8 cellular contexts compared by ENCODE assay signal in genomic region chr15:62060116-62060895, GRCh38. TPM values are rescaled to one million over a fixed set of nuclear protein-coding genes. Genes with fewer than 3 reads are reported as not detected.
DNase-seq lines count a peak whose midpoint lies in the region; ATAC-seq and TF ChIP-seq lines count a peak whose summit lies in the region.

Gene VPS13C (minus strand): TSS chr15:62060447. CDS start chr15:62060374, 73 bp downstream.

- no peaks in the 10 kb centered on the region for H3K9me3 ChIP-seq in liver (ENCODE audit: control insufficient read depth in 4 of 4, low read length in 3 of 4)

- peak within 1 kb of the TSS; percentile 94 to 97 for H3K27ac ChIP-seq in liver (ENCODE audit: low read depth in 1 of 2, low read length in 2 of 2)

- under 1% methylated on average over 73 of the region's 73 CpGs for WGBS in liver

- H3K4me3 ChIP-seq in liver (ENCODE audit: low read depth in 1 of 3, low read length in 3 of 3) = peak within 1 kb of the TSS; percentile 80 to 93 (median 84)

- TF ChIP-seq CTCF in CD14-positive monocyte (IDR thresholded peaks at IDR 0.05) (peak; percentile 84), liver (IDR thresholded peaks at IDR 0.05; ENCODE audit: low read depth, low read length, missing input control) (peak; percentile 78)

- peaks cover 0 to 4% (median 0%) of the 10 kb centered on the region in 7 donors for H3K9me3 Mint-ChIP-seq in CD14-positive monocyte
- no peaks in the 10 kb centered on the region for H3K9me3 Mint-ChIP-seq in dendritic cell treated with granulocyte-macrophage colony-stimulating factor and Interleukin-4, amounts not matched to agents 40 ng/mL and 50 ng/mL, for 4 days

- H3K4me3 Mint-ChIP-seq in CD14-positive monocyte = peak within 1 kb of the TSS; percentile 96 to 98
- peak within 1 kb of the TSS; percentile 93 for H3K4me3 Mint-ChIP-seq in dendritic cell treated with granulocyte-macrophage colony-stimulating factor and Interleukin-4, amounts not matched to agents 40 ng/mL and 50 ng/mL, for 4 days

- H3K27me3 Mint-ChIP-seq in CD14-positive monocyte (ENCODE audit: low read depth in 3 of 3) = peaks cover 36 to 42% (median 38%) of the 10 kb centered on the region in 3 donors
- H3K27me3 Mint-ChIP-seq in dendritic cell treated with granulocyte-macrophage colony-stimulating factor and Interleukin-4, amounts not matched to agents 40 ng/mL and 50 ng/mL, for 4 days = peaks cover 32% of the 10 kb centered on the region

- H3K36me3 ChIP-seq in liver (ENCODE audit: control insufficient read depth in 4 of 4, insufficient read depth in 3 of 4, low read depth in 1 of 4, low read length in 3 of 4) = no peaks in the 10 kb centered on the region

- peak; percentile 34 to 67 for TF ChIP-seq RAD21 in liver (IDR thresholded peaks at IDR 0.05)

- peaks cover 0 to 15% (median 2%) of the 10 kb centered on the region in 4 donors for H3K4me1 ChIP-seq in liver (ENCODE audit: control insufficient read depth in 4 of 4, insufficient read depth in 4 of 4, low read length in 3 of 4)

- peaks cover 3 to 9% of the 10 kb centered on the region in 2 donors for H3K36me3 Mint-ChIP-seq in CD14-positive monocyte
- peaks cover 20% of the 10 kb centered on the region for H3K36me3 Mint-ChIP-seq in dendritic cell treated with granulocyte-macrophage colony-stimulating factor and Interleukin-4, amounts not matched to agents 40 ng/mL and 50 ng/mL, for 4 days (ENCODE audit: low read depth)

- H3K27ac Mint-ChIP-seq in CD14-positive monocyte = peak within 1 kb of the TSS; percentile 93 to 98 (median 96)
- H3K27ac Mint-ChIP-seq in dendritic cell treated with granulocyte-macrophage colony-stimulating factor and Interleukin-4, amounts not matched to agents 40 ng/mL and 50 ng/mL, for 4 days = peak within 1 kb of the TSS; percentile 95

- DNase-seq in CD14-positive monocyte (ENCODE audit: low spot score) = peak; percentile 94
- peak; percentile 94 for DNase-seq in NCI-H748 (lab: John Stamatoyannopoulos, UW; ENCODE audit: unreplicated experiment)
- DNase-seq in activated CD4-positive, alpha-beta T cell treated with anti-CD3 and anti-CD28 coated beads, Interleukin-2, amount 50 U/mL, for 24 hours (ENCODE audit: low read depth in 1 of 2, low spot score in 1 of 2) = peak; percentile 73 to 84
- peak; percentile 91 for DNase-seq in stimulated activated CD4-positive, alpha-beta T cell treated with anti-CD3 and anti-CD28 coated beads, Interleukin-4, amount 100 ng/mL, for 24 hours

- no peaks in the 10 kb centered on the region for H3K27me3 ChIP-seq in liver (ENCODE audit: control insufficient read depth in 4 of 4, insufficient read depth in 4 of 4, low read length in 3 of 4)

- peaks cover 35% of the 10 kb centered on the region for H3K4me1 Mint-ChIP-seq in CD14-positive monocyte
- H3K4me1 Mint-ChIP-seq in dendritic cell treated with granulocyte-macrophage colony-stimulating factor and Interleukin-4, amounts not matched to agents 40 ng/mL and 50 ng/mL, for 4 days (ENCODE audit: low read depth) = peaks cover 48% of the 10 kb centered on the region

- peak within 1 kb of the TSS; percentile 79 to 92 for H3K9ac ChIP-seq in liver (ENCODE audit: low read depth in 1 of 2, low read length in 2 of 2)

- intact Hi-C loops in CD14-positive monocyte (cut with micrococcal nuclease) = no loop called here
- intact Hi-C loops in dendritic cell treated with granulocyte-macrophage colony-stimulating factor and Interleukin-4, amounts not matched to agents 40 ng/mL and 50 ng/mL, for 4 days (cut with micrococcal nuclease) = no loop called here

- ATAC-seq in GM19328 (IDR thresholded peaks at IDR 0.05; ENCODE audit: unreplicated experiment) (peak; percentile 89), HG03520 (IDR thresholded peaks at IDR 0.05; ENCODE audit: unreplicated experiment) (peak; percentile 80)

TF ChIP-seq in liver, 16 proteins besides CTCF, POLR2A, EP300 and RAD21:
- TF ChIP-seq YY1 (IDR thresholded peaks at IDR 0.05) (peak; percentile 8), EGR1 (IDR thresholded peaks at IDR 0.05; ENCODE audit: low read depth in 2 of 2) (peak; percentile 62 to 85), GABPA (IDR thresholded peaks at IDR 0.05 in 1 of 2, conservative IDR thresholded peaks at IDR 0.05 in 1 of 2) (no peak), ZBTB33 (IDR thresholded peaks at IDR 0.05) (no peak), HNF4A (conservative IDR thresholded peaks at IDR 0.05) (peak; percentile 23 to 34), FOXA2 (IDR thresholded peaks at IDR 0.05) (no peak), RXRA (IDR thresholded peaks at IDR 0.05) (peak; percentile 43 to 51), JUND (IDR thresholded peaks at IDR 0.05) (no peak), SP1 (IDR thresholded peaks at IDR 0.05) (peak; percentile 58), HNF4G (IDR thresholded peaks at IDR 0.05) (no peak), FOXA1 (IDR thresholded peaks at IDR 0.05) (no peak), MAX (IDR thresholded peaks at IDR 0.05) (peak; percentile 40), NR2F2 (IDR thresholded peaks at IDR 0.05) (no peak)

RNA-seq across cellular contexts. Expression of gene VPS13C, which starts in this region (rescaled TPM):
- polyA plus RNA-seq in CD14-positive monocyte (10 to 100 TPM; 12.0 to 18.4 TPM), liver (1 to 10 TPM; 5.4 to 9.1 TPM)
- total RNA-seq in liver = 10 to 100 TPM; 25.8 to 42.0 TPM

Comparison
In these comparisons a context has a peak if more than half of its experiments do, and no peak if none do; other contexts are left out.
1. Peak in every context shown above with its lines: DNase-seq, ATAC-seq, H3K4me3 ChIP-seq and H3K27ac ChIP-seq.